23 cellular contexts compared by ENCODE assay signal in the genomic region with DNA sequence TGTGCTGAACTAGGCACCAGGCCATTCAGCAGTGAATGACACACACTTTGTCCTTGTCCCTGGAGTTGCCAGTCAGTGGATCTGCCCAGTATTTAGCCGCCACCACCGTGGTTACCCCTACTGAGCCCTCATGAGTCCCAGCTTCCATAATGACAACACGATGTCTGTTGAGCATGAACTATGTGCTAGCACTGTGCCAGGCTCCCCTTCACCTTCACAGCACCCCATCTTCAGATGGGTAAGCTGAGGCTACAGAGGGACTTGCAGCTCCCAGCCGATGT. TPM values are rescaled to one million over a fixed set of nuclear protein-coding genes. Genes with fewer than 3 reads are reported as not detected.
A peak's percentile ranks its signal among the peaks of the same experiment; 100 is the strongest.
DNase-seq lines count a peak whose midpoint lies in the region; ATAC-seq, FAIRE-seq and TF ChIP-seq lines count a peak whose summit lies in the region.
"Had no signal": no experiment of that assay in that cellular context is flagged by ENCODE, and none has a peak within 500 bp of the region (broad histone marks: within the 10 kb centered on the region; RNA-seq: fewer than 3 reads in every experiment).

No MANE protein-coding gene starts in this region.

- H3K9me3 Mint-ChIP-seq in activated T-helper 17 cell treated with anti-CD3 and anti-CD28 coated beads, Interleukin-2, amount 50 U/mL, for 72 hours: no peaks in the 10 kb centered on the region
- H3K9me3 Mint-ChIP-seq in endodermal cell: peaks cover 15% of the 10 kb centered on the region

- H3K27me3 ChIP-seq in endodermal cell (ENCODE audit: control insufficient read depth, insufficient read depth, low read length, poor library complexity, severe bottlenecking) (no peaks in the 10 kb centered on the region), neuronal stem cell (ENCODE audit: control insufficient read depth in 3 of 3, insufficient read depth in 3 of 3, low read depth in 1 of 3, low read length in 3 of 3) (no peaks in the 10 kb centered on the region)
- H3K27me3 ChIP-seq: BLaER1 had no signal

- H3K9me3 ChIP-seq in endodermal cell (ENCODE audit: control insufficient read depth, low read length) (peaks cover 14% of the 10 kb centered on the region), neuronal stem cell (replicated peaks in 1 of 2; ENCODE audit: control insufficient read depth in 2 of 2, insufficient read depth in 1 of 2, low read depth in 1 of 2, low read length in 2 of 2) (no peaks in the 10 kb centered on the region)
- H3K9me3 ChIP-seq: BLaER1 had no signal

- FAIRE-seq in HTR-8/SVneo (lab: Jason Lieb, UNC): peak; percentile 71
- FAIRE-seq: GM12892, GM18507 had no signal

- no peaks in the 10 kb centered on the region for H3K27me3 Mint-ChIP-seq in activated T-helper 17 cell treated with anti-CD3 and anti-CD28 coated beads, Interleukin-2, amount 50 U/mL, for 72 hours
- H3K27me3 Mint-ChIP-seq in endodermal cell (ENCODE audit: insufficient read depth): no peaks in the 10 kb centered on the region
- H3K27me3 Mint-ChIP-seq: CD4-positive, alpha-beta memory T cell had no signal

- no peak overlapping the region for H3K27ac Mint-ChIP-seq in activated T-helper 17 cell treated with anti-CD3 and anti-CD28 coated beads, Interleukin-2, amount 50 U/mL, for 72 hours
- no peak overlapping the region for H3K27ac Mint-ChIP-seq in endodermal cell
- H3K27ac Mint-ChIP-seq: CD14-positive monocyte; CD4-positive, alpha-beta memory T cell; H9 had no signal

- H3K36me3 ChIP-seq in endodermal cell (ENCODE audit: control insufficient read depth, insufficient read depth, low read length) (no peaks in the 10 kb centered on the region), neuronal stem cell (replicated peaks in 1 of 2; ENCODE audit: control insufficient read depth in 2 of 2, insufficient read depth in 2 of 2, low read length in 2 of 2) (no peaks in the 10 kb centered on the region)
- H3K36me3 ChIP-seq: BLaER1 had no signal

- no peak overlapping the region for H3K4ac ChIP-seq in neuronal stem cell (ENCODE audit: low read length)

- no peak overlapping the region for H2BK15ac ChIP-seq in neuronal stem cell (ENCODE audit: low read length)

- no peaks in the 10 kb centered on the region for H3K4me1 Mint-ChIP-seq in activated T-helper 17 cell treated with anti-CD3 and anti-CD28 coated beads, Interleukin-2, amount 50 U/mL, for 72 hours
- no peaks in the 10 kb centered on the region for H3K4me1 Mint-ChIP-seq in endodermal cell
- H3K4me1 Mint-ChIP-seq: CD14-positive monocyte; CD4-positive, alpha-beta memory T cell had no signal

- no peak overlapping the region for H3K4me2 ChIP-seq in neuronal stem cell (ENCODE audit: insufficient read depth, low read length, poor library complexity, severe bottlenecking)

- DNase-seq in HTR-8/SVneo (ENCODE audit: insufficient read length, low spot score) (no peak), endodermal cell (peak; percentile 43), neuronal stem cell (ENCODE audit: low spot score) (no peak), ureter (ENCODE audit: low spot score) (no peak), NCI-H1105 treated with DMSO at 0.1 percent for 48 hours (lab: John Stamatoyannopoulos, UW) (no peak), left ventricle myocardium superior (no peak)
- DNase-seq: 8988T; CD4-positive, alpha-beta memory T cell; DMS153; DMS79; GDM1; GOT3; H9; IMR-90 had no signal

- no peak overlapping the region for H2AFZ ChIP-seq in neuronal stem cell (ENCODE audit: low read length)

- H3K23ac ChIP-seq in neuronal stem cell (ENCODE audit: low read depth, low read length, poor library complexity): no peak overlapping the region

- 63 to 67% methylated on average over 3 to 4 of the region's 4 CpGs for WGBS in endodermal cell (ENCODE audit: insufficient coverage in 1 of 2, insufficient read length in 1 of 2), 2 experiments
- no CpG with 5 or more reads among the region's 4 CpGs for WGBS in neuronal stem cell (ENCODE audit: extremely low coverage in 2 of 2, insufficient read length in 2 of 2, insufficient replicate concordance in 1 of 2), 2 donors

- no peaks in the 10 kb centered on the region for H3K36me3 Mint-ChIP-seq in activated T-helper 17 cell treated with anti-CD3 and anti-CD28 coated beads, Interleukin-2, amount 50 U/mL, for 72 hours (ENCODE audit: low read depth)
- H3K36me3 Mint-ChIP-seq in endodermal cell (ENCODE audit: low read depth): peaks cover 2% of the 10 kb centered on the region
- H3K36me3 Mint-ChIP-seq: CD14-positive monocyte; CD4-positive, alpha-beta memory T cell had no signal

- peak; percentile 23 for ATAC-seq in activated T-helper 17 cell treated with anti-CD3 and anti-CD28 coated beads, Interleukin-2, amount 50 U/mL, for 72 hours (replicated peaks)
- no peak for ATAC-seq in HG03095 (IDR thresholded peaks at IDR 0.05; ENCODE audit: unreplicated experiment)
- no peak for ATAC-seq in left ventricle myocardium superior

- H3K4me3 ChIP-seq in endodermal cell (ENCODE audit: low read length) (no peak overlapping the region), neuronal stem cell (ENCODE audit: low read length in 2 of 2) (no peak overlapping the region)
- H3K4me3 ChIP-seq: BLaER1 had no signal

- no peaks in the 10 kb centered on the region for H3K79me1 ChIP-seq in neuronal stem cell (ENCODE audit: low read depth, low read length)

- intact Hi-C loops in left ventricle myocardium superior (cut with micrococcal nuclease): no loop called here

- no peak overlapping the region for H2BK12ac ChIP-seq in neuronal stem cell (ENCODE audit: low read length)

- no peak overlapping the region for H4K91ac ChIP-seq in neuronal stem cell (ENCODE audit: low read depth, low read length, poor library complexity)

- H2BK5ac ChIP-seq in neuronal stem cell (ENCODE audit: low read length): no peak overlapping the region

- H3K18ac ChIP-seq in neuronal stem cell (ENCODE audit: low read length): no peak overlapping the region

- no peak overlapping the region for H3K14ac ChIP-seq in neuronal stem cell (ENCODE audit: low read length)

- peak overlapping the region; percentile 78 for H2AK5ac ChIP-seq in neuronal stem cell (ENCODE audit: low read depth, low read length)

- H4K8ac ChIP-seq in neuronal stem cell (ENCODE audit: low read depth, low read length): no peak overlapping the region

- H3K27ac ChIP-seq in endodermal cell (ENCODE audit: low read depth, low read length): peak overlapping the region; percentile 51
- H3K27ac ChIP-seq in neuronal stem cell (replicated peaks; ENCODE audit: low read length): no peak overlapping the region
- H3K27ac ChIP-seq: BLaER1 had no signal

- no peak for TF ChIP-seq CTCF in endodermal cell (conservative IDR thresholded peaks at IDR 0.05)

- H2BK120ac ChIP-seq in neuronal stem cell (ENCODE audit: low read depth, low read length): no peak overlapping the region

- no peaks in the 10 kb centered on the region for H3K4me1 ChIP-seq in endodermal cell (ENCODE audit: control insufficient read depth, insufficient read depth, low read length)
- H3K4me1 ChIP-seq in neuronal stem cell (ENCODE audit: control insufficient read depth in 2 of 2, insufficient read depth in 1 of 2, low read depth in 1 of 2, low read length in 2 of 2): peaks cover 3 to 5% of the 10 kb centered on the region in 2 donors

- H3K4me3 Mint-ChIP-seq in activated T-helper 17 cell treated with anti-CD3 and anti-CD28 coated beads, Interleukin-2, amount 50 U/mL, for 72 hours: no peak overlapping the region
- no peak overlapping the region for H3K4me3 Mint-ChIP-seq in endodermal cell
- H3K4me3 Mint-ChIP-seq: CD14-positive monocyte; CD4-positive, alpha-beta memory T cell; H9 had no signal

- H3K9ac ChIP-seq in endodermal cell (ENCODE audit: extremely low read depth, low read length, poor library complexity, severe bottlenecking) (no peak overlapping the region), neuronal stem cell (ENCODE audit: low read depth, low read length, poor library complexity) (no peak overlapping the region)
- H3K9ac ChIP-seq: BLaER1 had no signal

RNA-seq across cellular contexts. Expression of a gene that starts 10.1 kb away (rescaled TPM):
- under 1 TPM in 1 of 2 donors, not detected in 1; 0.09 TPM for total RNA-seq in activated T-helper 17 cell treated with anti-CD3 and anti-CD28 coated beads, Interleukin-2, amount 50 U/mL, for 72 hours
- total RNA-seq in endodermal cell: 1 to 10 TPM; 7.2 to 7.3 TPM
- 2.4 TPM for polyA plus RNA-seq in endodermal cell (2013, experiment 1 of 2)
- polyA plus RNA-seq in endodermal cell (2013, experiment 2 of 2): 1.7 TPM
- 2.1 TPM for polyA plus RNA-seq in neuronal stem cell (2013, experiment 1 of 2)
- 2.0 TPM for polyA plus RNA-seq in neuronal stem cell (2013, experiment 2 of 2)
- total RNA-seq in ureter: 1.9 TPM
- total RNA-seq in left ventricle myocardium superior: 13.6 TPM
- total RNA-seq: A673, Daoy, IMR-90 had no signal
- polyA plus RNA-seq: AG04450, CD14-positive monocyte had no signal

RNA-seq across cellular contexts. Expression of a gene that starts 50.1 kb away (rescaled TPM):
- total RNA-seq in activated T-helper 17 cell treated with anti-CD3 and anti-CD28 coated beads, Interleukin-2, amount 50 U/mL, for 72 hours: 1,000 to 10,000 TPM; 2,080 to 2,467 TPM
- total RNA-seq in endodermal cell (1,000 to 10,000 TPM; 1,892 to 2,030 TPM), ureter (1,781 TPM), left ventricle myocardium superior (604 TPM)
- polyA plus RNA-seq in endodermal cell (2013, experiment 1 of 2): 2,352 TPM
- 2,233 TPM for polyA plus RNA-seq in endodermal cell (2013, experiment 2 of 2)
- 2,646 TPM for polyA plus RNA-seq in neuronal stem cell (2013, experiment 1 of 2)
- polyA plus RNA-seq in neuronal stem cell (2013, experiment 2 of 2): 2,609 TPM
